Comparison of ENCODE assay signal across 8 cellular contexts in the genomic region with DNA sequence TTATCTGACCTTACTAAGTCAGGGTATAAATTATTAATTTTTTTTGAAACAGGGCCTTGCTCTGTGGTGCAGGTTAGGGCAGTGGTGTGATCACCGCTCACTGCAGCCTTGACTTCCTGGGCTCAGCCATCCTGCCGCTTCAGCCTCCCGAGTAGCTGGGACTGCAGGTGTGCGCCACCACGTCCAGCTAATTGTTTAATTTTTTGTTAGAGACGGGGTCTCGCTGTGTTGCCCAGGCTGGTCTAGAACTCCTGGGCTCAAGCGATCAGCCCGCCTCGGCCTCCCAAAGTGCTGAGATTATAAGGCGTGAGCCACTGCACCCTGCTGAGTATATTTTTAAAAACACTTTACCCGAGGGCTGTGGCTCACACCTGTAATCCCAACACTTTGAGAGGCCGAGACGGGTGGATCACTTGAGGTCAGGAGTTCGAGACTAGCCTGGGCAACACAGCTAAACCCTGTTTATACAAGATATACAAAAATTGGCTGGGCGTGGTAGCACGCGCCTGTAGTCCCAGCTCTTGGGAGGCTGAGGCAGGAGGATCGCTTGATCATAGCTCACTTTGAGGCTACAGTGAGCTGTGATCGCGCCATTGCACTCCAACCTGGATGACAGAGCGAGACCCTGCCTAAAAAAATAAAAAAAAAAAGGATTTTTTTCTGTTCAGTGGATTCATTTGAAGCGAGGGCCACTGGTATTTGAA. TPM values are rescaled to one million over a fixed set of nuclear protein-coding genes. Genes with fewer than 3 reads are reported as not detected.
DNase-seq lines count a peak whose midpoint lies in the region; ATAC-seq and TF ChIP-seq lines count a peak whose summit lies in the region.

No MANE protein-coding gene starts in this region.

- peak overlapping the region; percentile 96 for H3K4me3 Mint-ChIP-seq in T-helper 1 cell treated with Interleukin-12 subunit alpha and Interleukin-12 subunit beta and Interleukin-4 antibody, amounts not matched to agents 30 μg/mL and 1 μg/mL, for 36 hours

- TF ChIP-seq CTCF in kidney epithelial cell (IDR thresholded peaks at IDR 0.05; ENCODE audit: insufficient read depth, low read length, poor library complexity, severe bottlenecking): no peak

- no peaks in the 10 kb centered on the region for H3K27me3 Mint-ChIP-seq in T-helper 1 cell treated with Interleukin-12 subunit alpha and Interleukin-12 subunit beta and Interleukin-4 antibody, amounts not matched to agents 30 μg/mL and 1 μg/mL, for 36 hours (ENCODE audit: low read depth)

- H3K27me3 ChIP-seq in kidney epithelial cell (ENCODE audit: control insufficient read depth, insufficient read depth, low read length): no peaks in the 10 kb centered on the region

- H3K9me3 Mint-ChIP-seq in T-helper 1 cell treated with Interleukin-12 subunit alpha and Interleukin-12 subunit beta and Interleukin-4 antibody, amounts not matched to agents 30 μg/mL and 1 μg/mL, for 36 hours: no peaks in the 10 kb centered on the region
- H3K9me3 Mint-ChIP-seq in activated naive CD4-positive, alpha-beta T cell treated with anti-CD3 and anti-CD28 coated beads, Interleukin-2, amount 50 U/mL, for 72 hours: no peaks in the 10 kb centered on the region

- no peaks in the 10 kb centered on the region for H3K36me3 ChIP-seq in kidney epithelial cell (ENCODE audit: control insufficient read depth, insufficient read depth, low read length)

- ATAC-seq in activated naive CD4-positive, alpha-beta T cell treated with anti-CD3 and anti-CD28 coated beads, Interleukin-2, amount 50 U/mL, for 72 hours: no peak
- ATAC-seq in HG03135 (IDR thresholded peaks at IDR 0.05; ENCODE audit: unreplicated experiment): no peak

- H3K4me1 Mint-ChIP-seq in T-helper 1 cell treated with Interleukin-12 subunit alpha and Interleukin-12 subunit beta and Interleukin-4 antibody, amounts not matched to agents 30 μg/mL and 1 μg/mL, for 36 hours (ENCODE audit: low read depth): peaks cover 19% of the 10 kb centered on the region

- H3K4me3 ChIP-seq in kidney epithelial cell (ENCODE audit: low read depth, low read length): peak overlapping the region; percentile 22

- H3K36me3 Mint-ChIP-seq in T-helper 1 cell treated with Interleukin-12 subunit alpha and Interleukin-12 subunit beta and Interleukin-4 antibody, amounts not matched to agents 30 μg/mL and 1 μg/mL, for 36 hours (ENCODE audit: low read depth): peaks cover 5% of the 10 kb centered on the region
- peaks cover 8% of the 10 kb centered on the region in 2 donors for H3K36me3 Mint-ChIP-seq in activated naive CD4-positive, alpha-beta T cell treated with anti-CD3 and anti-CD28 coated beads, Interleukin-2, amount 50 U/mL, for 72 hours

- peak overlapping the region; percentile 99 for H3K27ac Mint-ChIP-seq in T-helper 1 cell treated with Interleukin-12 subunit alpha and Interleukin-12 subunit beta and Interleukin-4 antibody, amounts not matched to agents 30 μg/mL and 1 μg/mL, for 36 hours
- H3K27ac Mint-ChIP-seq in activated naive CD4-positive, alpha-beta T cell treated with anti-CD3 and anti-CD28 coated beads, Interleukin-2, amount 50 U/mL, for 72 hours: peak overlapping the region; percentile 72 to 91

- peak overlapping the region; percentile 86 for H3K27ac ChIP-seq in substantia nigra (ENCODE audit: low read depth, low read length, poor library complexity, severe bottlenecking)

- DNase-seq in T-helper 1 cell (no peak), kidney epithelial cell (ENCODE audit: low read depth) (no peak), substantia nigra (lab: John Stamatoyannopoulos, UW) (no peak), NCI-H2029 treated with DMSO at 0.1 percent for 48 hours (lab: John Stamatoyannopoulos, UW) (no peak), mesenteric fat pad (ENCODE audit: low spot score) (no peak)
- no peak for DNase-seq in activated naive CD4-positive, alpha-beta T cell treated with anti-CD3 and anti-CD28 coated beads, Interleukin-2, amount 50 U/mL, for 72 hours (ENCODE audit: low spot score in 2 of 2)

RNA-seq across cellular contexts. Expression of gene TBC1D25, which starts 0.7 kb away (rescaled TPM):
- total RNA-seq in activated naive CD4-positive, alpha-beta T cell treated with anti-CD3 and anti-CD28 coated beads, Interleukin-2, amount 50 U/mL, for 72 hours: 10 to 100 TPM; 18.8 to 22.2 TPM
- total RNA-seq in kidney epithelial cell (6.6 and 10.4 TPM in 2 replicates), mesenteric fat pad (19.9 TPM)

RNA-seq across cellular contexts. Expression of gene EBP, which starts 17.2 kb away (rescaled TPM):
- 100 to 1,000 TPM; 107 to 176 TPM for total RNA-seq in activated naive CD4-positive, alpha-beta T cell treated with anti-CD3 and anti-CD28 coated beads, Interleukin-2, amount 50 U/mL, for 72 hours
- 40.2 and 72.5 TPM in 2 replicates for total RNA-seq in kidney epithelial cell
- 18.8 TPM for total RNA-seq in mesenteric fat pad

RNA-seq across cellular contexts. Expression of gene PORCN, which starts 30.0 kb away (rescaled TPM):
- total RNA-seq in activated naive CD4-positive, alpha-beta T cell treated with anti-CD3 and anti-CD28 coated beads, Interleukin-2, amount 50 U/mL, for 72 hours: 10 to 100 TPM; 10.7 to 11.8 TPM
- total RNA-seq in kidney epithelial cell (12.7 and 14.5 TPM in 2 replicates), mesenteric fat pad (7.8 TPM)

RNA-seq across cellular contexts. Expression of gene RBM3, which starts 35.5 kb away (rescaled TPM):
- total RNA-seq in activated naive CD4-positive, alpha-beta T cell treated with anti-CD3 and anti-CD28 coated beads, Interleukin-2, amount 50 U/mL, for 72 hours: 100 to 1,000 TPM; 171 to 256 TPM
- 264 and 285 TPM in 2 replicates for total RNA-seq in kidney epithelial cell
- 343 TPM for total RNA-seq in mesenteric fat pad

RNA-seq across cellular contexts. Expression of gene WDR13, which starts 58.5 kb away (rescaled TPM):
- total RNA-seq in activated naive CD4-positive, alpha-beta T cell treated with anti-CD3 and anti-CD28 coated beads, Interleukin-2, amount 50 U/mL, for 72 hours: 10 to 100 TPM; 52.8 to 58.5 TPM
- total RNA-seq in kidney epithelial cell (117 and 122 TPM in 2 replicates), mesenteric fat pad (96.9 TPM)
